26 cellular contexts compared by ENCODE assay signal in the genomic region with DNA sequence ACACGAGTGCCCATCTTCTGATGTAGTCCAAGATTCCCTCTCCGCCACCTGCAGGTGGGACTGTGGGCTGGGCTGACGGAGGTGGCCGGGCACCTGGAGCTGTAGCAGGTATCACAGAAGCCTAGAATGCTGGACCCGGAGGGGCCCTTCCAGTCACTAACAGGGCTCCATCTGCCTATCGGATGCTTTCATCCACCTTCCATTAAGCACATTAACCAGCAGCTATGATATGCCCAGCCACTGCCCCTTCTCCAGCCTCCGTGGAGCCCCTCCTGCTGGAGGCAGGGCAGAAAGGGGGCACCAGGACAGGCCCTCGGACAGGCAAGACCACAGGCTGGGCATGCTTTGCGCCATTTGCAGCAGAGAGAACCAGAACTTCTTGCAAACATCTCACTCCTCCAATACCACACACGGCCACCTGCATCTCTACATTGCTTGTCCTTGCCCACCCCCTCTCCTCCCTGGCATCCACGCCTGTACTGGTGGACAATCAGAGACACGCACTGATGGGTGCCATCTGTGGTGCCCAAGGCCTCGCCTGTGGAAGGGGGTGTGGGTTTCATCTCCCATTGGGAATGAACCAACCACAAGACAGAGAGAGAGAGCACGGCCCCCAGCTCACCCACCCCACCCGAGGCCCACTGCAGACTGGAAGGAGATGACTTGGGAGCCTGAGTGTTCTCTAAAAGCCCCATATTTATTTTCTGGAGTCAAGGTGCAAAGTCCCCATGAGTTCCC.
"Had no signal": no experiment of that assay in that cellular context is flagged by ENCODE, and none has a peak within 500 bp of the region (broad histone marks: within the 10 kb centered on the region; RNA-seq: fewer than 3 reads in every experiment).

No MANE protein-coding gene starts in this region.

- H3K9me3 ChIP-seq: esophagus muscularis mucosa, ovary, suprapubic skin, transverse colon, vagina had no signal

- ATAC-seq: naive thymus-derived CD4-positive, alpha-beta T cell; sciatic nerve; stimulated activated naive CD8-positive, alpha-beta T cell treated with anti-CD3 and anti-CD28 coated beads, Interleukin-15, amount 100 ng/mL, for 72 hours had no signal

- H3K4me1 ChIP-seq: neural progenitor cell, vagina had no signal

- H3K4me3 ChIP-seq: coronary artery, esophagus muscularis mucosa, neural progenitor cell, ovary, smooth muscle cell, suprapubic skin, transverse colon, vagina had no signal

- DNase-seq: dermis blood vessel endothelial cell; effector memory CD4-positive, alpha-beta T cell; foreskin melanocyte; immature natural killer cell; islet precursor cell; mammary epithelial cell; mesendoderm; midbrain; naive thymus-derived CD4-positive, alpha-beta T cell; retina; stimulated activated CD4-positive, alpha-beta T cell treated with anti-CD3 and anti-CD28 coated beads, Interleukin-12 subunit alpha, Interleukin-12 subunit beta, amount 100 ng/mL, for 4 hours; stimulated activated CD4-positive, alpha-beta T cell treated with anti-CD3 and anti-CD28 coated beads, Interleukin-1b, Interleukin-23, amount 100 ng/mL, for 48 hours; stimulated activated CD4-positive, alpha-beta T cell treated with anti-CD3 and anti-CD28 coated beads, Interleukin-4, amount 100 ng/mL, for 1 hour; stimulated activated CD8-positive, alpha-beta memory T cell treated with anti-CD3 and anti-CD28 coated beads, Interleukin-4, amount 100 ng/mL, for 48 hours; stimulated activated naive CD4-positive, alpha-beta T cell; stimulated activated naive CD8-positive, alpha-beta T cell treated with anti-CD3 and anti-CD28 coated beads, Interleukin-15, amount 100 ng/mL, for 72 hours; transverse colon had no signal

- H3K27ac ChIP-seq: coronary artery, esophagus muscularis mucosa, neural progenitor cell, ovary, suprapubic skin, transverse colon, vagina had no signal

- H3K36me3 ChIP-seq: neural progenitor cell, ovary, transverse colon, vagina had no signal

- FAIRE-seq: endothelial cell of umbilical vein had no signal

- H3K27me3 ChIP-seq: esophagus muscularis mucosa, neural progenitor cell, ovary, suprapubic skin, transverse colon, vagina had no signal
